In genomic region chr11:75518204-75518549, GRCh38 we compare ENCODE assay signal across 16 cellular contexts.
"Had no signal": no experiment of that assay in that cellular context is flagged by ENCODE, and none has a peak within 500 bp of the region (broad histone marks: within the 10 kb centered on the region; RNA-seq: fewer than 3 reads in every experiment).

No MANE protein-coding gene starts in this region.

- H3K27me3 Mint-ChIP-seq: activated naive CD8-positive, alpha-beta T cell had no signal

- H3K27ac Mint-ChIP-seq: activated naive CD8-positive, alpha-beta T cell; endodermal cell had no signal

- H3K9me3 ChIP-seq: lower lobe of right lung, tibial artery had no signal

- H3K9me3 Mint-ChIP-seq: nephron had no signal

- H3K4me1 ChIP-seq: foreskin keratinocyte, lower lobe of right lung had no signal

- H3K27ac ChIP-seq: epithelial cell of prostate, foreskin keratinocyte, lower lobe of right lung, tibial artery had no signal

- H3K36me3 ChIP-seq: lower lobe of right lung had no signal

- H3K36me3 Mint-ChIP-seq: activated naive CD8-positive, alpha-beta T cell had no signal

- ATAC-seq: foreskin keratinocyte, lower lobe of right lung had no signal

- H3K4me3 Mint-ChIP-seq: activated naive CD8-positive, alpha-beta T cell; endodermal cell; nephron had no signal

- DNase-seq: activated CD4-positive, alpha-beta T cell treated with anti-CD3 and anti-CD28 coated beads for 1 hour; activated CD4-positive, alpha-beta T cell treated with anti-CD3 and anti-CD28 coated beads, Interleukin-2, amount 50 U/mL, for 4 hours; dermis blood vessel endothelial cell; endodermal cell; foreskin keratinocyte; hippocampal formation; lower lobe of right lung; occipital lobe; stimulated activated CD4-positive, alpha-beta T cell treated with anti-CD3 and anti-CD28 coated beads, Interleukin-12 subunit alpha, Interleukin-12 subunit beta, amount 100 ng/mL, for 4 hours; stimulated activated CD4-positive, alpha-beta T cell treated with anti-CD3 and anti-CD28 coated beads, Interleukin-1b, Interleukin-23, amount 100 ng/mL, for 48 hours; stimulated activated CD8-positive, alpha-beta memory T cell treated with anti-CD3 and anti-CD28 coated beads, Interleukin-4, amount 100 ng/mL, for 48 hours; stimulated activated naive CD4-positive, alpha-beta T cell treated with Interleukin-2 at 50 U/mL for 16 hours; tibial artery had no signal

- H3K4me3 ChIP-seq: lower lobe of right lung, tibial artery had no signal

- H3K27me3 ChIP-seq: foreskin keratinocyte, tibial artery had no signal
